16 cellular contexts compared by ENCODE assay signal in the genomic region with DNA sequence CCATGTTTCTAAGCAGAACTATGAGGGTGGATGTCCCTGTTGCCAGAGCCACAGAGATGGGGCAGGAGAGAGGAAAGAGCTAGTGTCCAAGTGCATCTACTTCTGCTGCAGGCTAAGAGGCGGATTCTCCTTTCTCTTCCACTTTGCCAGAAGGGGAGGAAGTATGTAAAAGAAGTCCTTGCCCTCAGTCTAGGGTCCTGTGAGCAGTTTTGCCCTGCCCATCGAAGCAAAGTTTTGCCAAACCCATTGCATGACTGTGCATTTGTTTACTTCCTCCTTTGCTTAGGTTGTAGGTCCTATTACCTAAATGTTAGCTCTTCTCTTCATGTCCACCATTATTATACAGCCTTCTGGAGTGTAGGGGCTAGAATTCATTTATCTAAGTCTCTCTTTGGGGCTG.
DNase-seq lines count a peak whose midpoint lies in the region; ATAC-seq and TF ChIP-seq lines count a peak whose summit lies in the region.
"Had no signal": no experiment of that assay in that cellular context is flagged by ENCODE, and none has a peak within 500 bp of the region (broad histone marks: within the 10 kb centered on the region; RNA-seq: fewer than 3 reads in every experiment).

No MANE protein-coding gene starts in this region.

- no peak overlapping the region for H3K4me3 ChIP-seq in ascending aorta
- H3K4me3 ChIP-seq in naive thymus-derived CD4-positive, alpha-beta T cell (ENCODE audit: low read length): no peak overlapping the region
- H3K4me3 ChIP-seq in stomach: no peak overlapping the region
- H3K4me3 ChIP-seq: Peyer's patch, tibial nerve had no signal

- intact Hi-C loops in ascending aorta (cut with DNase I) (no loop called here), stomach (cut with DNase I; ENCODE audit: low total_unique reads) (no loop called here)
- intact Hi-C loops in naive thymus-derived CD4-positive, alpha-beta T cell (cut with micrococcal nuclease): no loop called here

- peaks cover 0 to 5% (median 0%) of the 10 kb centered on the region in 7 donors for H3K4me1 Mint-ChIP-seq in naive thymus-derived CD4-positive, alpha-beta T cell
- H3K4me1 Mint-ChIP-seq: activated naive CD4-positive, alpha-beta T cell treated with anti-CD3 and anti-CD28 coated beads, Interleukin-2, amount 50 U/mL, for 24 hours; T-cell had no signal

- peaks cover 11 to 48% of the 10 kb centered on the region in 2 donors for H3K4me1 ChIP-seq in ascending aorta
- H3K4me1 ChIP-seq in naive thymus-derived CD4-positive, alpha-beta T cell (ENCODE audit: control insufficient read depth in 2 of 2, insufficient read depth in 2 of 2, low read length in 2 of 2): no peaks in the 10 kb centered on the region
- peaks cover 0 to 39% (median 25%) of the 10 kb centered on the region in 4 donors for H3K4me1 ChIP-seq in stomach

- CTCF ChIA-PET in naive thymus-derived CD4-positive, alpha-beta T cell (lab: Charles Lee): no interaction called here

- H3K36me3 Mint-ChIP-seq in naive thymus-derived CD4-positive, alpha-beta T cell: no peaks in the 10 kb centered on the region
- H3K36me3 Mint-ChIP-seq: activated naive CD4-positive, alpha-beta T cell treated with anti-CD3 and anti-CD28 coated beads, Interleukin-2, amount 50 U/mL, for 24 hours; T-cell had no signal

- H3K9me3 ChIP-seq in ascending aorta (no peaks in the 10 kb centered on the region), stomach (no peaks in the 10 kb centered on the region)
- H3K9me3 ChIP-seq in naive thymus-derived CD4-positive, alpha-beta T cell (ENCODE audit: control insufficient read depth in 2 of 3, low read length in 3 of 3): no peaks in the 10 kb centered on the region
- H3K9me3 ChIP-seq: Peyer's patch, tibial nerve had no signal

- WGBS in stomach, 5 donors: 55 to 74% (median 66%) methylated on average over 2 of the region's 2 CpGs

- DNase-seq in GF-D8 (lab: John Stamatoyannopoulos, UW) (peak; percentile 58), NOMO-1 (lab: John Stamatoyannopoulos, UW; ENCODE audit: unreplicated experiment in 2 of 2) (peak; percentile 93 to 95), ascending aorta (ENCODE audit: low spot score in 2 of 2) (peak in 1 of 2 donors; percentile 54), T1000 (lab: John Stamatoyannopoulos, UW) (no peak), stomach (no peak), activated gamma-delta T cell (lab: John Stamatoyannopoulos, UW) (no peak), NCI-H1436 treated with DMSO at 0.1 percent for 48 hours (lab: John Stamatoyannopoulos, UW) (no peak)
- DNase-seq in naive thymus-derived CD4-positive, alpha-beta T cell: no peak
- DNase-seq: activated CD8-positive, alpha-beta memory T cell treated with anti-CD3 and anti-CD28 coated beads, Interleukin-2, amount 50 U/mL, for 4 hours; DMS153; effector CD8-positive, alpha-beta T cell; T-cell had no signal

- H3K4me3 Mint-ChIP-seq in naive thymus-derived CD4-positive, alpha-beta T cell: no peak overlapping the region
- H3K4me3 Mint-ChIP-seq: activated naive CD4-positive, alpha-beta T cell treated with anti-CD3 and anti-CD28 coated beads, Interleukin-2, amount 50 U/mL, for 24 hours; nephron; T-cell had no signal

- TF ChIP-seq CTCF in ascending aorta (IDR thresholded peaks at IDR 0.05) (no peak), stomach (IDR thresholded peaks at IDR 0.05) (no peak)

- no peak for TF ChIP-seq POLR2A in stomach (IDR thresholded peaks at IDR 0.05)

- peaks cover 11 to 27% (median 13%) of the 10 kb centered on the region in 5 donors for H3K27me3 Mint-ChIP-seq in naive thymus-derived CD4-positive, alpha-beta T cell

- POLR2A ChIA-PET in naive thymus-derived CD4-positive, alpha-beta T cell (lab: Charles Lee): no interaction called here

- peak; percentile 77 for ATAC-seq in naive thymus-derived CD4-positive, alpha-beta T cell
- ATAC-seq: T-cell had no signal

- no peak for TF ChIP-seq EP300 in stomach (IDR thresholded peaks at IDR 0.05)

- H3K27ac Mint-ChIP-seq in naive thymus-derived CD4-positive, alpha-beta T cell: no peak overlapping the region
- H3K27ac Mint-ChIP-seq: activated naive CD4-positive, alpha-beta T cell treated with anti-CD3 and anti-CD28 coated beads, Interleukin-2, amount 50 U/mL, for 24 hours; T-cell had no signal

- H3K36me3 ChIP-seq in ascending aorta (no peaks in the 10 kb centered on the region), stomach (no peaks in the 10 kb centered on the region)
- no peaks in the 10 kb centered on the region for H3K36me3 ChIP-seq in naive thymus-derived CD4-positive, alpha-beta T cell (ENCODE audit: control insufficient read depth in 2 of 3, insufficient read depth in 3 of 3, low read length in 3 of 3)
- H3K36me3 ChIP-seq: Peyer's patch, tibial nerve had no signal

- H3K27me3 ChIP-seq in ascending aorta: no peaks in the 10 kb centered on the region
- no peaks in the 10 kb centered on the region for H3K27me3 ChIP-seq in naive thymus-derived CD4-positive, alpha-beta T cell (ENCODE audit: control insufficient read depth in 2 of 2, insufficient read depth in 2 of 2, low read length in 2 of 2)
- H3K27me3 ChIP-seq in stomach: no peaks in the 10 kb centered on the region
- H3K27me3 ChIP-seq: Peyer's patch, tibial nerve had no signal

- H3K27ac ChIP-seq in ascending aorta (peak overlapping the region; percentile 63 to 65), stomach (peak overlapping the region in 1 of 5 donors; percentile 9)
- H3K27ac ChIP-seq in naive thymus-derived CD4-positive, alpha-beta T cell (ENCODE audit: low read depth, low read length): no peak overlapping the region
- H3K27ac ChIP-seq: Peyer's patch had no signal

- H3K9me3 Mint-ChIP-seq in naive thymus-derived CD4-positive, alpha-beta T cell: no peaks in the 10 kb centered on the region
- H3K9me3 Mint-ChIP-seq: activated naive CD4-positive, alpha-beta T cell treated with anti-CD3 and anti-CD28 coated beads, Interleukin-2, amount 50 U/mL, for 24 hours; nephron; T-cell had no signal

Comparison
In these comparisons a context has a peak if more than half of its experiments do, and no peak if none do; other contexts are left out.
1. DNase-seq: peak in GF-D8 (single experiment) and NOMO-1 (2 of 2); none in naive thymus-derived CD4-positive, alpha-beta T cell (0 of 9), T1000 (single experiment), stomach (single experiment), activated gamma-delta T cell (single experiment) and NCI-H1436 treated with DMSO at 0.1 percent for 48 hours (single experiment).